8 cellular contexts compared by ENCODE assay signal in the genomic region with DNA sequence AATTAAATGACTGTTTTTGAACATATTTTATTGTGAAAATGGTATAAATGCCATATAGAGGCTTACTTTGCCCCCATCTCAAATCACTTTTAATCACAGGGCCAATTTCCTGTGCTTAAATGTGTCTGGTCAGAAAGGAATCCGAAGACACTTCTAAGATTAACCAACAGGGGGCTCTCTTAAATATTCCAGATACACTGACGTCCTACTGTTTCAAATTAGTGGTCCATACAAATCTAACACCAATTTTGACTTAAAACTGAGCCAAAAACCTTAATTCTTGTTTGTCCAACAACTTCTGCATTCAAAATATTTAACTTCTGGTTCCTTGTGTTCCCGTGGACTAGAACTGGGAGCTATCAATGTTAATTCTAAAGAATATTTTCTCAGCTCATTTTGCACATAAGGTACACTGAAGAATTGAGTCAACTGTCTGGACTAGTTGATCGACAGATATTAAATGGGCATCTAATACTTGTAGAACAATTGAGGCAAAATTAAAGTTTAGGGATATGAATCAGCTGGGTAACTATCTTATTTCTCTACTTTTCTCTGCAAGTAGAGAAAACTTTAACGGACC.
A peak's percentile ranks its signal among the peaks of the same experiment; 100 is the strongest.
DNase-seq lines count a peak whose midpoint lies in the region; ATAC-seq, FAIRE-seq and TF ChIP-seq lines count a peak whose summit lies in the region.

No MANE protein-coding gene starts in this region.

- no peaks in the 10 kb centered on the region for H3K27me3 Mint-ChIP-seq in naive B cell
- no peaks in the 10 kb centered on the region for H3K27me3 Mint-ChIP-seq in activated CD4-positive, alpha-beta memory T cell treated with anti-CD3 and anti-CD28 coated beads for 36 hours

- H3K4me3 Mint-ChIP-seq in naive B cell, result no peak overlapping the region
- H3K4me3 Mint-ChIP-seq in activated CD4-positive, alpha-beta memory T cell treated with anti-CD3 and anti-CD28 coated beads for 36 hours, result no peak overlapping the region

- H3K4me1 Mint-ChIP-seq in naive B cell, result peaks cover 0 to 5% (median 0%) of the 10 kb centered on the region in 3 donors
- H3K4me1 Mint-ChIP-seq in activated CD4-positive, alpha-beta memory T cell treated with anti-CD3 and anti-CD28 coated beads for 36 hours (ENCODE audit: low read depth), result peaks cover 44% of the 10 kb centered on the region

- ATAC-seq in naive B cell (ENCODE audit: low read depth in 2 of 2) (no peak), GM18505 (IDR thresholded peaks at IDR 0.05; ENCODE audit: unreplicated experiment) (no peak), HG02759 (IDR thresholded peaks at IDR 0.05; ENCODE audit: unreplicated experiment) (no peak)

- TF ChIP-seq POLR2A in GM12892 (IDR thresholded peaks at IDR 0.05; ENCODE audit: low read depth, low read length), result no peak
- no peak for TF ChIP-seq POLR2A in GM18505 (IDR thresholded peaks at IDR 0.05; ENCODE audit: borderline replicate concordance, extremely low read depth, insufficient read depth, insufficient read length)

- FAIRE-seq in GM12892 (lab: Jason Lieb, UNC), result peak; percentile 68

- H3K36me3 ChIP-seq in colonic mucosa, result no peaks in the 10 kb centered on the region

- H3K27me3 ChIP-seq in colonic mucosa, result no peaks in the 10 kb centered on the region

- DNase-seq in AG20443 (ENCODE audit: low spot score), result peak; percentile 51
- DNase-seq in GM12892 (ENCODE audit: insufficient read length), result no peak
- peak; percentile 56 to 68 for DNase-seq in NCI-H446 (lab: John Stamatoyannopoulos, UW)
- DNase-seq in colonic mucosa, result no peak
- peak; percentile 3 for DNase-seq in naive B cell
- no peak for DNase-seq in activated CD4-positive, alpha-beta memory T cell treated with anti-CD3 and anti-CD28 coated beads for 36 hours

- POLR2A ChIA-PET in activated CD4-positive, alpha-beta memory T cell treated with anti-CD3 and anti-CD28 coated beads for 36 hours (lab: Charles Lee), result no interaction called here

- H3K27ac ChIP-seq in colonic mucosa, result no peak overlapping the region

- H3K9me3 Mint-ChIP-seq in naive B cell, result no peaks in the 10 kb centered on the region
- no peaks in the 10 kb centered on the region for H3K9me3 Mint-ChIP-seq in activated CD4-positive, alpha-beta memory T cell treated with anti-CD3 and anti-CD28 coated beads for 36 hours

- TF ChIP-seq CTCF in colonic mucosa (IDR thresholded peaks at IDR 0.05), result peak; percentile 39

- peaks cover 0 to 13% of the 10 kb centered on the region in 2 donors for H3K36me3 Mint-ChIP-seq in naive B cell
- peaks cover 5% of the 10 kb centered on the region for H3K36me3 Mint-ChIP-seq in activated CD4-positive, alpha-beta memory T cell treated with anti-CD3 and anti-CD28 coated beads for 36 hours

- H3K9ac ChIP-seq in colonic mucosa (ENCODE audit: low read depth in 2 of 2, low read length in 2 of 2), result no peak overlapping the region

- intact Hi-C loops in colonic mucosa (cut with DNase I), result no loop called here
- intact Hi-C loops in activated CD4-positive, alpha-beta memory T cell treated with anti-CD3 and anti-CD28 coated beads for 36 hours (cut with micrococcal nuclease), result no loop called here

- H3K27ac Mint-ChIP-seq in naive B cell, result peak overlapping the region in 2 of 6 donors; percentile 64 to 74
- H3K27ac Mint-ChIP-seq in activated CD4-positive, alpha-beta memory T cell treated with anti-CD3 and anti-CD28 coated beads for 36 hours, result no peak overlapping the region

- no peaks in the 10 kb centered on the region for H3K4me1 ChIP-seq in colonic mucosa

- CTCF ChIA-PET in activated CD4-positive, alpha-beta memory T cell treated with anti-CD3 and anti-CD28 coated beads for 36 hours (lab: Charles Lee), result interaction anchor here (0.7 to 2.0 kb wide), 8 partner anchors 8 to 1105 kb away, joined by 3 to 6 read pairs (median 3); no protein-coding TSS in a partner anchor

- H3K4me3 ChIP-seq in colonic mucosa, result no peak overlapping the region

- H3K9me3 ChIP-seq in colonic mucosa, result no peaks in the 10 kb centered on the region

Comparison
In these comparisons a context has a peak if more than half of its experiments do, and no peak if none do; other contexts are left out.
1. DNase-seq: peak in AG20443 (single experiment), NCI-H446 (2 of 2) and naive B cell (single experiment); none in GM12892 (single experiment), colonic mucosa (single experiment) and activated CD4-positive, alpha-beta memory T cell treated with anti-CD3 and anti-CD28 coated beads for 36 hours (single experiment).